Comparison of ENCODE assay signal across 41 cellular contexts in genomic region chr5:57497733-57498132, GRCh38. TPM values are rescaled to one million over a fixed set of nuclear protein-coding genes. Genes with fewer than 3 reads are reported as not detected.
"Had no signal": no experiment of that assay in that cellular context is flagged by ENCODE, and none has a peak within 500 bp of the region (broad histone marks: within the 10 kb centered on the region; RNA-seq: fewer than 3 reads in every experiment).

No MANE protein-coding gene starts in this region.

- H3K27ac Mint-ChIP-seq: activated naive CD4-positive, alpha-beta T cell treated with anti-CD3 and anti-CD28 coated beads for 36 hours; activated naive CD4-positive, alpha-beta T cell treated with anti-CD3 and anti-CD28 coated beads, Interleukin-2, amount 50 U/mL, for 24 hours; activated naive CD4-positive, alpha-beta T cell treated with anti-CD3 and anti-CD28 coated beads, Interleukin-2, amount 50 U/mL, for 72 hours; activated naive CD8-positive, alpha-beta T cell treated with anti-CD3 and anti-CD28 coated beads for 36 hours; activated naive CD8-positive, alpha-beta T cell treated with anti-CD3 and anti-CD28 coated beads, Interleukin-2, amount 10 ng/mL, durations not matched to agents 7 days and 5 days; activated naive CD8-positive, alpha-beta T cell treated with anti-CD3 and anti-CD28 coated beads, Interleukin-2, amount 50 U/mL, for 24 hours; activated T-cell treated with anti-CD3 and anti-CD28 coated beads, Interleukin-2, amount 50 U/mL, for 24 hours; activated T-cell treated with anti-CD3 and anti-CD28 coated beads, Interleukin-2, amount 50 U/mL, for 72 hours; activated T-helper 1 cell treated with anti-CD3 and anti-CD28 coated beads, Interleukin-12 subunit alpha, Interleukin-12 subunit beta, Interleukin-2, Interleukin-4 antibody, amounts not matched to agents 30 ng/mL and 10 ng/mL and 1 ng/mL, durations not matched to agents 14 hours and 24 hours and 36 hours; activated T-helper 17 cell treated with anti-CD3 and anti-CD28 coated beads, Interleukin-2, amount 50 U/mL, for 72 hours; brain had no signal

- H3K4me3 ChIP-seq: adrenal gland, ascending aorta, body of pancreas, breast epithelium, cardiac muscle cell had no signal

- FAIRE-seq: astrocyte, bronchial epithelial cell had no signal

- DNase-seq: activated effector memory CD4-positive, alpha-beta T cell treated with anti-CD3 and anti-CD28 coated beads, Interleukin-2, amount 50 U/mL, for 16 hours; activated effector memory CD4-positive, alpha-beta T cell treated with Interleukin-2 at 50 U/mL for 16 hours; activated gamma-delta T cell; activated gamma-delta T cell treated with Interleukin-2 at 50 U/mL for 16 hours; activated naive CD4-positive, alpha-beta T cell; activated naive CD4-positive, alpha-beta T cell treated with anti-CD3 and anti-CD28 coated beads for 36 hours; activated naive CD4-positive, alpha-beta T cell treated with anti-CD3 and anti-CD28 coated beads, Interleukin-2, amount 10 ng/mL, durations not matched to agents 7 days and 5 days; activated naive CD4-positive, alpha-beta T cell treated with anti-CD3 and anti-CD28 coated beads, Interleukin-2, amount 50 U/mL, for 16 hours; activated naive CD4-positive, alpha-beta T cell treated with Interleukin-2 at 50 U/mL for 16 hours; activated naive CD8-positive, alpha-beta T cell treated with anti-CD3 and anti-CD28 coated beads for 36 hours; activated naive CD8-positive, alpha-beta T cell treated with anti-CD3 and anti-CD28 coated beads, Interleukin-2, amount 10 ng/mL, durations not matched to agents 7 days and 5 days; activated naive CD8-positive, alpha-beta T cell treated with anti-CD3 and anti-CD28 coated beads, Interleukin-2, amount 50 U/mL, for 24 hours; activated T-cell treated with anti-CD3 and anti-CD28 coated beads, Interleukin-2, amount 50 U/mL, for 1 hour; activated T-cell treated with anti-CD3 and anti-CD28 coated beads, Interleukin-2, amount 50 U/mL, for 24 hours; activated T-cell treated with anti-CD3 and anti-CD28 coated beads, Interleukin-2, amount 50 U/mL, for 4 hours; activated T-cell treated with anti-CD3 and anti-CD28 coated beads, Interleukin-2, amount 50 U/mL, for 48 hours; activated T-cell treated with anti-CD3 and anti-CD28 coated beads, Interleukin-2, amount 50 U/mL, for 72 hours; adrenal gland; amniotic stem cell; amygdala; anterior cingulate cortex; aorta; body of pancreas; brain microvascular endothelial cell; caudate nucleus; central memory CD4-positive, alpha-beta T cell; cerebellar nuclear complex had no signal

- ATAC-seq: activated naive CD4-positive, alpha-beta T cell treated with anti-CD3 and anti-CD28 coated beads, Interleukin-2, amount 50 U/mL, for 72 hours; activated naive CD8-positive, alpha-beta T cell treated with anti-CD3 and anti-CD28 coated beads, Interleukin-2, amount 50 U/mL, for 24 hours; activated T-cell treated with anti-CD3 and anti-CD28 coated beads, Interleukin-2, amount 50 U/mL, for 4 hours; activated T-cell treated with anti-CD3 and anti-CD28 coated beads, Interleukin-2, amount 50 U/mL, for 72 hours; activated T-helper 17 cell treated with anti-CD3 and anti-CD28 coated beads, Interleukin-2, amount 50 U/mL, for 72 hours; body of pancreas had no signal

- H3K36me3 Mint-ChIP-seq: activated naive CD4-positive, alpha-beta T cell treated with anti-CD3 and anti-CD28 coated beads, Interleukin-2, amount 10 ng/mL, durations not matched to agents 7 days and 5 days; activated naive CD4-positive, alpha-beta T cell treated with anti-CD3 and anti-CD28 coated beads, Interleukin-2, amount 50 U/mL, for 24 hours; activated naive CD4-positive, alpha-beta T cell treated with anti-CD3 and anti-CD28 coated beads, Interleukin-2, amount 50 U/mL, for 72 hours; activated naive CD8-positive, alpha-beta T cell; activated naive CD8-positive, alpha-beta T cell treated with anti-CD3 and anti-CD28 coated beads for 36 hours; activated naive CD8-positive, alpha-beta T cell treated with anti-CD3 and anti-CD28 coated beads, Interleukin-2, amount 10 ng/mL, durations not matched to agents 7 days and 5 days; brain had no signal

- H3K9me3 Mint-ChIP-seq: activated naive CD4-positive, alpha-beta T cell treated with anti-CD3 and anti-CD28 coated beads for 36 hours; activated naive CD4-positive, alpha-beta T cell treated with anti-CD3 and anti-CD28 coated beads, Interleukin-2, amount 10 ng/mL, durations not matched to agents 7 days and 5 days; activated naive CD4-positive, alpha-beta T cell treated with anti-CD3 and anti-CD28 coated beads, Interleukin-2, amount 50 U/mL, for 24 hours; activated naive CD4-positive, alpha-beta T cell treated with anti-CD3 and anti-CD28 coated beads, Interleukin-2, amount 50 U/mL, for 72 hours; activated naive CD8-positive, alpha-beta T cell treated with anti-CD3 and anti-CD28 coated beads for 36 hours; activated naive CD8-positive, alpha-beta T cell treated with anti-CD3 and anti-CD28 coated beads, Interleukin-2, amount 10 ng/mL, durations not matched to agents 7 days and 5 days; activated naive CD8-positive, alpha-beta T cell treated with anti-CD3 and anti-CD28 coated beads, Interleukin-2, amount 50 U/mL, for 24 hours; activated T-cell treated with anti-CD3 and anti-CD28 coated beads, Interleukin-2, amount 50 U/mL, for 24 hours; activated T-cell treated with anti-CD3 and anti-CD28 coated beads, Interleukin-2, amount 50 U/mL, for 4 hours; activated T-cell treated with anti-CD3 and anti-CD28 coated beads, Interleukin-2, amount 50 U/mL, for 72 hours; activated T-helper 1 cell treated with anti-CD3 and anti-CD28 coated beads, Interleukin-12 subunit alpha, Interleukin-12 subunit beta, Interleukin-2, Interleukin-4 antibody, amounts not matched to agents 30 ng/mL and 10 ng/mL and 1 ng/mL, durations not matched to agents 14 hours and 24 hours and 36 hours; activated T-helper 17 cell treated with anti-CD3 and anti-CD28 coated beads, Interleukin-2, amount 50 U/mL, for 72 hours; central memory CD8-positive, alpha-beta T cell had no signal

- H3K27me3 Mint-ChIP-seq: activated naive CD4-positive, alpha-beta T cell treated with anti-CD3 and anti-CD28 coated beads, Interleukin-2, amount 10 ng/mL, durations not matched to agents 7 days and 5 days; activated naive CD4-positive, alpha-beta T cell treated with anti-CD3 and anti-CD28 coated beads, Interleukin-2, amount 50 U/mL, for 24 hours; activated naive CD8-positive, alpha-beta T cell; activated T-cell treated with anti-CD3 and anti-CD28 coated beads, Interleukin-2, amount 50 U/mL, for 24 hours; activated T-helper 17 cell treated with anti-CD3 and anti-CD28 coated beads, Interleukin-2, amount 50 U/mL, for 72 hours had no signal

- H3K9me3 ChIP-seq: adrenal gland, ascending aorta, body of pancreas, breast epithelium had no signal

- H3K36me3 ChIP-seq: adrenal gland, ascending aorta, brain microvascular endothelial cell, breast epithelium, cardiac muscle cell had no signal

- H3K27me3 ChIP-seq: adrenal gland, ascending aorta, body of pancreas, brain microvascular endothelial cell, breast epithelium, cardiac muscle cell had no signal

- H3K4me3 Mint-ChIP-seq: activated naive CD4-positive, alpha-beta T cell treated with anti-CD3 and anti-CD28 coated beads for 36 hours; activated naive CD4-positive, alpha-beta T cell treated with anti-CD3 and anti-CD28 coated beads, Interleukin-2, amount 10 ng/mL, durations not matched to agents 7 days and 5 days; activated naive CD4-positive, alpha-beta T cell treated with anti-CD3 and anti-CD28 coated beads, Interleukin-2, amount 50 U/mL, for 24 hours; activated naive CD8-positive, alpha-beta T cell; activated naive CD8-positive, alpha-beta T cell treated with anti-CD3 and anti-CD28 coated beads for 36 hours; activated naive CD8-positive, alpha-beta T cell treated with anti-CD3 and anti-CD28 coated beads, Interleukin-2, amount 10 ng/mL, durations not matched to agents 7 days and 5 days; activated naive CD8-positive, alpha-beta T cell treated with anti-CD3 and anti-CD28 coated beads, Interleukin-2, amount 50 U/mL, for 24 hours; activated T-cell treated with anti-CD3 and anti-CD28 coated beads, Interleukin-2, amount 50 U/mL, for 24 hours; activated T-cell treated with anti-CD3 and anti-CD28 coated beads, Interleukin-2, amount 50 U/mL, for 4 hours; activated T-cell treated with anti-CD3 and anti-CD28 coated beads, Interleukin-2, amount 50 U/mL, for 72 hours; activated T-helper 1 cell treated with anti-CD3 and anti-CD28 coated beads, Interleukin-12 subunit alpha, Interleukin-12 subunit beta, Interleukin-2, Interleukin-4 antibody, amounts not matched to agents 30 ng/mL and 10 ng/mL and 1 ng/mL, durations not matched to agents 14 hours and 24 hours and 36 hours; activated T-helper 17 cell treated with anti-CD3 and anti-CD28 coated beads, Interleukin-2, amount 50 U/mL, for 72 hours; brain; central memory CD8-positive, alpha-beta T cell had no signal

- H3K27ac ChIP-seq: adrenal gland, ascending aorta, body of pancreas, brain microvascular endothelial cell, breast epithelium, cardiac muscle cell had no signal

- H3K4me1 Mint-ChIP-seq: central memory CD8-positive, alpha-beta T cell had no signal

RNA-seq across cellular contexts. Expression of gene ACTBL2, which starts 15.1 kb away (rescaled TPM):
- total RNA-seq: activated naive CD4-positive, alpha-beta T cell treated with anti-CD3 and anti-CD28 coated beads for 36 hours; activated naive CD4-positive, alpha-beta T cell treated with anti-CD3 and anti-CD28 coated beads, Interleukin-2, amount 50 U/mL, for 72 hours; activated naive CD8-positive, alpha-beta T cell treated with anti-CD3 and anti-CD28 coated beads for 36 hours; activated naive CD8-positive, alpha-beta T cell treated with anti-CD3 and anti-CD28 coated beads, Interleukin-2, amount 10 ng/mL, durations not matched to agents 7 days and 5 days; activated T-cell treated with anti-CD3 and anti-CD28 coated beads, Interleukin-2, amount 50 U/mL, for 4 hours; activated T-cell treated with anti-CD3 and anti-CD28 coated beads, Interleukin-2, amount 50 U/mL, for 72 hours; activated T-helper 1 cell treated with anti-CD3 and anti-CD28 coated beads, Interleukin-12 subunit alpha, Interleukin-12 subunit beta, Interleukin-2, Interleukin-4 antibody, amounts not matched to agents 30 ng/mL and 10 ng/mL and 1 ng/mL, durations not matched to agents 14 hours and 24 hours and 36 hours; activated T-helper 17 cell treated with anti-CD3 and anti-CD28 coated beads, Interleukin-2, amount 50 U/mL, for 72 hours; adrenal gland; aorta; ascending aorta; body of pancreas; cardiac muscle cell; cardiac septum; cerebellum had no signal
- polyA plus RNA-seq: adrenal gland, aorta, cardiac muscle cell had no signal
